ENCODE assay signal across 25 cellular contexts in genomic region chr12:12247584-12247983, GRCh38.
"Had no signal": no experiment of that assay in that cellular context is flagged by ENCODE, and none has a peak within 500 bp of the region (broad histone marks: within the 10 kb centered on the region; RNA-seq: fewer than 3 reads in every experiment).

No MANE protein-coding gene starts in this region.

- H3K4me3 Mint-ChIP-seq: activated CD4-positive, alpha-beta T cell treated with anti-CD3 and anti-CD28 coated beads for 36 hours; activated CD4-positive, alpha-beta T cell treated with anti-CD3 and anti-CD28 coated beads, Interleukin-2, amount 10 ng/mL, durations not matched to agents 7 days and 5 days; activated CD8-positive, alpha-beta T cell treated with anti-CD3 and anti-CD28 coated beads, Interleukin-2, amount 10 ng/mL, durations not matched to agents 7 days and 5 days; activated naive CD4-positive, alpha-beta T cell treated with anti-CD3 and anti-CD28 coated beads, Interleukin-2, amount 50 U/mL, for 24 hours; activated naive CD8-positive, alpha-beta T cell treated with anti-CD3 and anti-CD28 coated beads, Interleukin-2, amount 10 ng/mL, durations not matched to agents 7 days and 5 days; activated T-cell treated with anti-CD3 and anti-CD28 coated beads, Interleukin-2, amount 50 U/mL, for 24 hours had no signal

- H3K9me3 Mint-ChIP-seq: activated naive CD4-positive, alpha-beta T cell treated with anti-CD3 and anti-CD28 coated beads, Interleukin-2, amount 50 U/mL, for 24 hours; activated naive CD8-positive, alpha-beta T cell treated with anti-CD3 and anti-CD28 coated beads, Interleukin-2, amount 10 ng/mL, durations not matched to agents 7 days and 5 days; activated T-cell treated with anti-CD3 and anti-CD28 coated beads, Interleukin-2, amount 50 U/mL, for 24 hours; activated T-helper 2 cell treated with anti-CD3 and anti-CD28 coated beads, Interferon-gamma antibody, Interleukin-2, Interleukin-4, amounts not matched to agents 10 μg/mL and 5 μg/mL and 100 μg/mL, durations not matched to agents 14 hours and 24 hours and 36 hours had no signal

- H3K4me1 ChIP-seq: ascending aorta, SJSA1 had no signal

- H3K36me3 Mint-ChIP-seq: activated naive CD8-positive, alpha-beta T cell treated with anti-CD3 and anti-CD28 coated beads, Interleukin-2, amount 10 ng/mL, durations not matched to agents 7 days and 5 days had no signal

- H3K9me3 ChIP-seq: ascending aorta, SJSA1 had no signal

- ATAC-seq: activated CD4-positive, alpha-beta T cell treated with anti-CD3 and anti-CD28 coated beads for 36 hours; activated CD8-positive, alpha-beta T cell treated with anti-CD3 and anti-CD28 coated beads, Interleukin-2, amount 10 ng/mL, durations not matched to agents 7 days and 5 days; Panc1 had no signal

- H3K27ac ChIP-seq: ascending aorta, SJSA1, WERI-Rb-1 had no signal

- H3K36me3 ChIP-seq: ascending aorta had no signal

- H3K4me3 ChIP-seq: ascending aorta, SJSA1 had no signal

- H3K27me3 ChIP-seq: ascending aorta, SJSA1 had no signal

- H3K27ac Mint-ChIP-seq: activated CD4-positive, alpha-beta T cell treated with anti-CD3 and anti-CD28 coated beads for 36 hours; activated CD4-positive, alpha-beta T cell treated with anti-CD3 and anti-CD28 coated beads, Interleukin-2, amount 10 ng/mL, durations not matched to agents 7 days and 5 days; activated CD8-positive, alpha-beta T cell treated with anti-CD3 and anti-CD28 coated beads, Interleukin-2, amount 10 ng/mL, durations not matched to agents 7 days and 5 days; activated naive CD4-positive, alpha-beta T cell treated with anti-CD3 and anti-CD28 coated beads, Interleukin-2, amount 50 U/mL, for 24 hours; activated naive CD8-positive, alpha-beta T cell treated with anti-CD3 and anti-CD28 coated beads, Interleukin-2, amount 10 ng/mL, durations not matched to agents 7 days and 5 days; activated T-cell treated with anti-CD3 and anti-CD28 coated beads, Interleukin-2, amount 50 U/mL, for 24 hours; activated T-helper 2 cell treated with anti-CD3 and anti-CD28 coated beads, Interferon-gamma antibody, Interleukin-2, Interleukin-4, amounts not matched to agents 10 μg/mL and 5 μg/mL and 100 μg/mL, durations not matched to agents 14 hours and 24 hours and 36 hours had no signal

- H3K27me3 Mint-ChIP-seq: activated CD4-positive, alpha-beta T cell treated with anti-CD3 and anti-CD28 coated beads for 36 hours; activated CD4-positive, alpha-beta T cell treated with anti-CD3 and anti-CD28 coated beads, Interleukin-2, amount 10 ng/mL, durations not matched to agents 7 days and 5 days; activated naive CD4-positive, alpha-beta T cell treated with anti-CD3 and anti-CD28 coated beads, Interleukin-2, amount 50 U/mL, for 24 hours; activated T-cell treated with anti-CD3 and anti-CD28 coated beads, Interleukin-2, amount 50 U/mL, for 24 hours had no signal

- DNase-seq: activated CD4-positive, alpha-beta T cell treated with anti-CD3 and anti-CD28 coated beads for 36 hours; activated CD4-positive, alpha-beta T cell treated with anti-CD3 and anti-CD28 coated beads, Interleukin-2, amount 10 ng/mL, durations not matched to agents 7 days and 5 days; activated CD4-positive, alpha-beta T cell treated with anti-CD3 and anti-CD28 coated beads, Interleukin-2, amount 50 U/mL, for 48 hours; activated CD8-positive, alpha-beta T cell treated with anti-CD3 and anti-CD28 coated beads, Interleukin-2, amount 10 ng/mL, durations not matched to agents 7 days and 5 days; activated gamma-delta T cell; activated naive CD4-positive, alpha-beta T cell treated with Interleukin-2 at 50 U/mL for 16 hours; activated naive CD8-positive, alpha-beta T cell treated with anti-CD3 and anti-CD28 coated beads, Interleukin-2, amount 10 ng/mL, durations not matched to agents 7 days and 5 days; activated T-cell treated with anti-CD3 and anti-CD28 coated beads, Interleukin-2, amount 50 U/mL, for 24 hours; amygdala; NCI-H1048; NCI-H1105 treated with DMSO at 0.1 percent for 48 hours; NCI-H1436; NCI-H1694; NCI-H1930; NCI-H2081 treated with DMSO at 0.1 percent for 48 hours; NCI-H345; NCI-H524 treated with DMSO at 0.1 percent for 48 hours; SHP77; T1000; WERI-Rb-1 had no signal
